8 cellular contexts compared by ENCODE assay signal in genomic region chr17:43021739-43022512, GRCh38. TPM values are rescaled to one million over a fixed set of nuclear protein-coding genes. Genes with fewer than 3 reads are reported as not detected.
DNase-seq lines count a peak whose midpoint lies in the region; ATAC-seq, FAIRE-seq and TF ChIP-seq lines count a peak whose summit lies in the region.

Gene VAT1 (minus strand): TSS chr17:43022385. CDS start chr17:43022322, 63 bp downstream.

- TF ChIP-seq POLR2A in HepG2 (IDR thresholded peaks at IDR 0.05; ENCODE audit: insufficient read depth in 1 of 2, low read depth in 2 of 2, low read length in 2 of 2): peak; percentile 55 to 79

- peak; percentile 60 for FAIRE-seq in HepG2 (lab: Jason Lieb, UNC)

- H3K79me2 ChIP-seq in HepG2 (ENCODE audit: insufficient read depth, low read length): peaks cover 26% of the 10 kb centered on the region

- intact Hi-C loops in dorsolateral prefrontal cortex (cut with DNase I): loop anchor here (2.0 to 10.0 kb wide), 3 partner anchors 149 to 313 kb away; partner anchors contain the start of gene NBR1 (in 2 of the 2)
- intact Hi-C loops in HepG2 (cut with micrococcal nuclease; ENCODE audit: unreplicated experiment): loop anchor here (1.0 to 5.0 kb wide), 3 partner anchors 12 to 310 kb away; partner anchors contain the start of gene TMEM106A

- peak in 16 of 56 donors; percentile 4 to 32 (median 20) for TF ChIP-seq CTCF in dorsolateral prefrontal cortex (IDR thresholded peaks at IDR 0.05 in 54 of 56, conservative IDR thresholded peaks at IDR 0.05 in 2 of 56; ENCODE audit: low read depth in 1 of 56, partially characterized antibody in 56 of 56)
- peak; percentile 21 for TF ChIP-seq CTCF in HepG2 (CRISPR knock-in tag; IDR thresholded peaks at IDR 0.05)

- peak; percentile 45 for TF ChIP-seq RAD21 in HepG2 (CRISPR knock-in tag; IDR thresholded peaks at IDR 0.05)

- H3K4me3 ChIP-seq in dorsolateral prefrontal cortex (peak within 1 kb of the TSS; percentile 68 to 100 (median 96)), HepG2 (replicated peaks in 1 of 3; ENCODE audit: insufficient read depth in 1 of 3, low read depth in 2 of 3, low read length in 3 of 3) (peak within 1 kb of the TSS; percentile 96 to 100 (median 100))

- H3K9ac ChIP-seq in HepG2 (ENCODE audit: insufficient read depth, low read depth, low read length): peak within 1 kb of the TSS; percentile 94

- H3K9me3 ChIP-seq in HepG2 (ENCODE audit: low read length): no peaks in the 10 kb centered on the region

- peak within 1 kb of the TSS; percentile 0 to 94 (median 85) for H3K27ac ChIP-seq in dorsolateral prefrontal cortex
- H3K27ac ChIP-seq in HepG2 (ENCODE audit: extremely low read length, insufficient read depth, low read length): peak within 1 kb of the TSS; percentile 70

- H3K27me3 ChIP-seq in dorsolateral prefrontal cortex (no peaks in the 10 kb centered on the region), HepG2 (ENCODE audit: control insufficient read depth in 1 of 2, insufficient read depth in 2 of 2, low read length in 2 of 2) (no peaks in the 10 kb centered on the region; a peak in 1 of 5 replicates)

- no peak for TF ChIP-seq EP300 in HepG2 (IDR thresholded peaks at IDR 0.05; ENCODE audit: low read depth in 2 of 2, low read length in 2 of 2)
- 0 out of 2 replicates have a peak, but pooled peaks have one; percentile 32 for TF ChIP-seq EP300 in HepG2 (CRISPR knock-in tag; IDR thresholded peaks at IDR 0.05; ENCODE audit: borderline replicate concordance)

- WGBS in HepG2 (ENCODE audit: low lambda C conversion rate): 1% methylated on average over 28 of the region's 80 CpGs

- peaks cover 45% of the 10 kb centered on the region for H3K4me1 ChIP-seq in HepG2 (ENCODE audit: insufficient read depth, low read length)

- TSS peak; percentile 60 for BruUV-seq in HepG2 (replicated peaks; lab: Mats Ljungman, UMichigan)

- H3K36me3 ChIP-seq in HepG2 (replicated peaks in 1 of 2; ENCODE audit: control insufficient read depth in 1 of 2, insufficient read depth in 2 of 2, low read length in 2 of 2): peaks cover 10 to 29% of the 10 kb centered on the region in 2 experiments

- ATAC-seq in HepG2 (peak; percentile 83), GM18867 (IDR thresholded peaks at IDR 0.05; ENCODE audit: unreplicated experiment) (no peak)

- POLR2A ChIA-PET in HEK293T (lab: Yijun Ruan, JAX): interaction anchor here (0.6 to 3.1 kb wide), 8 partner anchors 9 to 346 kb away, joined by 3 to 33 read pairs (median 5); partner anchors contain the start of genes BRCA1 and RPL27
- POLR2A ChIA-PET in HepG2 (lab: Yijun Ruan, JAX): interaction anchor here (0.5 to 4.5 kb wide), 19 partner anchors 9 to 346 kb away, joined by 3 to 55 read pairs (median 6); partner anchors contain the start of genes IFI35, NBR1, RPL27 and TMEM106A

- CTCF ChIA-PET in HEK293T (lab: Yijun Ruan, JAX): interaction anchor here (0.6 to 0.9 kb wide), 2 partner anchors 26 to 149 kb away, joined by 3 to 7 read pairs; partner anchors contain the start of gene NBR1
- CTCF ChIA-PET in HepG2 (lab: Yijun Ruan, JAX; ENCODE audit: low intra/inter-chr PET ratio, low total read pairs): no interaction called here

- DNase-seq in CD1c-positive myeloid dendritic cell (ENCODE audit: extremely low spot score) (peak; percentile 82), HEK293T (ENCODE audit: extremely low spot score) (peak; percentile 84), NCI-H69 (lab: John Stamatoyannopoulos, UW) (peak; percentile 91), dorsolateral prefrontal cortex (peak; percentile 50 to 86 (median 74)), HepG2 (ENCODE audit: low spot score) (peak; percentile 72)
- peak; percentile 72 to 78 for DNase-seq in activated CD4-positive, alpha-beta T cell treated with anti-CD3 and anti-CD28 coated beads, Interleukin-2, amount 50 U/mL, for 48 hours
- peak; percentile 69 for DNase-seq in stimulated activated CD4-positive, alpha-beta T cell treated with anti-CD3 and anti-CD28 coated beads, Interleukin-4, amount 100 ng/mL, for 1 hour

- in situ Hi-C loops in HepG2 (cut with HindIII; ENCODE audit: extremely low pct_ligation_motif_present, low pct_unique_long_range_greater_than_20kb): no loop called here

- no peaks in the 10 kb centered on the region for H4K20me1 ChIP-seq in HepG2 (ENCODE audit: insufficient read depth, low read length)

- H2AFZ ChIP-seq in HepG2 (ENCODE audit: low read length): no peak within 1 kb of the TSS

- peak within 1 kb of the TSS; percentile 80 for H3K4me2 ChIP-seq in HepG2 (ENCODE audit: low read depth, low read length)

TF ChIP-seq in HEK293T, 16 proteins besides CTCF, POLR2A, EP300 and RAD21:
- TF ChIP-seq, protein P1, sequence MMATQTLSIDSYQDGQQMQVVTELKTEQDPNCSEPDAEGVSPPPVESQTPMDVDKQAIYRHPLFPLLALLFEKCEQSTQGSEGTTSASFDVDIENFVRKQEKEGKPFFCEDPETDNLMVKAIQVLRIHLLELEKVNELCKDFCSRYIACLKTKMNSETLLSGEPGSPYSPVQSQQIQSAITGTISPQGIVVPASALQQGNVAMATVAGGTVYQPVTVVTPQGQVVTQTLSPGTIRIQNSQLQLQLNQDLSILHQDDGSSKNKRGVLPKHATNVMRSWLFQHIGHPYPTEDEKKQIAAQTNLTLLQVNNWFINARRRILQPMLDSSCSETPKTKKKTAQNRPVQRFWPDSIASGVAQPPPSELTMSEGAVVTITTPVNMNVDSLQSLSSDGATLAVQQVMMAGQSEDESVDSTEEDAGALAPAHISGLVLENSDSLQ (IDR thresholded peaks at IDR 0.05): peak; percentile 83; the same call in 1 of the 2 replicates
- TF ChIP-seq SUZ12 (IDR thresholded peaks at IDR 0.05) (no peak), HDGF (IDR thresholded peaks at IDR 0.05; ENCODE audit: borderline replicate concordance) (peak; percentile 87), FOXA1 (IDR thresholded peaks at IDR 0.05) (no peak), BHLHE40 (IDR thresholded peaks at IDR 0.05; ENCODE audit: borderline replicate concordance) (no peak), ARNT (IDR thresholded peaks at IDR 0.05) (no peak), ELF4 (IDR thresholded peaks at IDR 0.05) (no peak), LEF1 (IDR thresholded peaks at IDR 0.05; ENCODE audit: borderline replicate concordance) (no peak), FOXM1 (IDR thresholded peaks at IDR 0.05; ENCODE audit: borderline replicate concordance) (no peak), TARDBP (IDR thresholded peaks at IDR 0.05) (no peak), L3MBTL2 (conservative IDR thresholded peaks at IDR 0.05) (peak; percentile 25; the same call in 1 of the 2 replicates)
TF ChIP-seq in HEK293T: peak in this region for 3.

TF ChIP-seq in HepG2, 621 proteins besides CTCF, POLR2A, EP300 and RAD21 (continues in another document):
- TF ChIP-seq ZBTB3 (CRISPR knock-in tag; IDR thresholded peaks at IDR 0.05; ENCODE audit: borderline replicate concordance, low read depth): 0 out of 2 replicates have a peak, but pooled peaks have one; percentile 65
- TF ChIP-seq ZFP62 (CRISPR knock-in tag; IDR thresholded peaks at IDR 0.05): peak; percentile 86; the same call in 1 of the 2 replicates
- no peak for TF ChIP-seq ZNF354B (CRISPR knock-in tag; IDR thresholded peaks at IDR 0.05)
- TF ChIP-seq IRF9 (CRISPR knock-in tag; IDR thresholded peaks at IDR 0.05; ENCODE audit: borderline replicate concordance): peak; percentile 69; the same call in 1 of the 2 replicates
- no peak for TF ChIP-seq ZUFSP (CRISPR knock-in tag; IDR thresholded peaks at IDR 0.05; ENCODE audit: borderline replicate concordance)

RNA-seq across cellular contexts. Expression of gene VAT1, which starts in this region (rescaled TPM):
- total RNA-seq in dorsolateral prefrontal cortex (10 to 100 TPM; 37.8 to 93.9 (median 60.0) TPM), HepG2 (2016; rRNA removed; fragmentation: Illumina TruSeq; extraction: Trizol) (143 TPM in 2 replicates)
- 24.4 TPM in 2 replicates for total RNA-seq in HepG2 (2016; cell fraction: cytosol; rRNA removed; fragmentation: Illumina TruSeq; extraction: Trizol; ENCODE audit: low read depth)
- 138 and 149 TPM in 2 replicates for total RNA-seq in HepG2 (2016; cell fraction: insoluble cytoplasmic fraction; rRNA removed; fragmentation: Illumina TruSeq; extraction: Trizol)
- total RNA-seq in HepG2 (2016; cell fraction: membrane; rRNA removed; fragmentation: Illumina TruSeq; extraction: Trizol): 70.2 and 74.6 TPM in 2 replicates
- 56.8 and 74.7 TPM in 2 replicates for total RNA-seq in HepG2 (2016; cell fraction: nucleus; rRNA removed; fragmentation: Illumina TruSeq; extraction: Trizol)
- polyA plus RNA-seq in HepG2 (2011; rRNA removed): 197 and 205 TPM in 2 replicates
- 221 and 226 TPM in 2 replicates for polyA plus RNA-seq in HepG2 (2011; cell fraction: cytosol; rRNA removed)
- 88.7 and 112 TPM in 2 replicates for polyA plus RNA-seq in HepG2 (2011; cell fraction: nucleus; rRNA removed)
- 197 and 317 TPM in 2 replicates for polyA plus RNA-seq in HepG2 (2012)
- polyA plus RNA-seq in HepG2 (2016; cell fraction: cytosol; fragmentation: Illumina TruSeq; extraction: Trizol; ENCODE audit: low read depth): 29.4 and 32.0 TPM in 2 replicates
- polyA plus RNA-seq in HepG2 (2016; cell fraction: insoluble cytoplasmic fraction; fragmentation: Illumina TruSeq; extraction: Trizol; ENCODE audit: low read depth): 166 and 198 TPM in 2 replicates
- 66.7 and 68.9 TPM in 2 replicates for polyA plus RNA-seq in HepG2 (2016; cell fraction: membrane; fragmentation: Illumina TruSeq; extraction: Trizol; ENCODE audit: low read depth)
- 103 and 122 TPM in 2 replicates for polyA plus RNA-seq in HepG2 (2016; cell fraction: nucleus; fragmentation: Illumina TruSeq; extraction: Trizol; ENCODE audit: insufficient read depth, low read depth)
- polyA minus RNA-seq in HepG2 (2011; rRNA and poly(A)+ RNA removed; ENCODE audit: low replicate concordance): 175 and 518 TPM in 2 replicates
- polyA minus RNA-seq in HepG2 (2011; cell fraction: cytosol; rRNA and poly(A)+ RNA removed): 239 and 287 TPM in 2 replicates
- 56.7 and 73.2 TPM in 2 replicates for polyA minus RNA-seq in HepG2 (2011; cell fraction: nucleus; rRNA and poly(A)+ RNA removed)
